Comparison of ENCODE assay signal across 15 cellular contexts in genomic region chr3:32897202-32897601, GRCh38. TPM values are rescaled to one million over a fixed set of nuclear protein-coding genes. Genes with fewer than 3 reads are reported as not detected.
DNase-seq lines count a peak whose midpoint lies in the region; ATAC-seq and TF ChIP-seq lines count a peak whose summit lies in the region.
"Had no signal": no experiment of that assay in that cellular context is flagged by ENCODE, and none has a peak within 500 bp of the region (broad histone marks: within the 10 kb centered on the region; RNA-seq: fewer than 3 reads in every experiment).

No MANE protein-coding gene starts in this region.

- H3F3A ChIP-seq in GM23338 (replicated peaks; ENCODE audit: low read depth) (peaks cover 69% of the 10 kb centered on the region), smooth muscle cell (ENCODE audit: low read depth) (no peaks in the 10 kb centered on the region)

- 96% methylated on average over 5 of the region's 5 CpGs for WGBS in smooth muscle cell (ENCODE audit: low lambda C conversion rate)

- H3K4me3 ChIP-seq in GM23338 (no peak overlapping the region), smooth muscle cell (no peak overlapping the region)
- H3K4me3 ChIP-seq: A549 had no signal

- no peak overlapping the region for H3K9ac ChIP-seq in smooth muscle cell (ENCODE audit: low read depth)

- peaks cover 56% of the 10 kb centered on the region for H3K27me3 Mint-ChIP-seq in GM23338 (ENCODE audit: insufficient read depth, low read depth, poor library complexity)

- H3K9me3 Mint-ChIP-seq in GM23338: peaks cover 12% of the 10 kb centered on the region
- H3K9me3 Mint-ChIP-seq: CD4-positive, alpha-beta memory T cell had no signal

- TF ChIP-seq CTCF in GM23338 (conservative IDR thresholded peaks at IDR 0.05; ENCODE audit: low read depth in 2 of 2) (no peak), smooth muscle cell (IDR thresholded peaks at IDR 0.05; ENCODE audit: borderline replicate concordance, insufficient read depth, poor library complexity, severe bottlenecking) (no peak)

- no peak for DNase-seq in GM23338 (ENCODE audit: low spot score)
- DNase-seq in M059J (ENCODE audit: low read depth): peak; percentile 50
- peak; percentile 32 for DNase-seq in glomerular visceral epithelial cell (ENCODE audit: extremely low spot score)
- DNase-seq in renal cortical epithelial cell (ENCODE audit: low read depth): peak; percentile 86
- DNase-seq in smooth muscle cell (lab: John Stamatoyannopoulos, UW; ENCODE audit: unreplicated experiment): no peak
- DNase-seq in hippocampal formation (lab: John Stamatoyannopoulos, UW): no peak
- no peak for DNase-seq in effector CD8-positive, alpha-beta T cell (lab: John Stamatoyannopoulos, UW)
- DNase-seq: BE2C; CD4-positive, alpha-beta memory T cell; DMS79 treated with DMSO at 0.1 percent for 48 hours; EL; H7 had no signal

- no peaks in the 10 kb centered on the region for H3K27me3 ChIP-seq in GM23338 (ENCODE audit: insufficient read depth)
- H3K27me3 ChIP-seq in smooth muscle cell (ENCODE audit: low read depth): no peaks in the 10 kb centered on the region
- H3K27me3 ChIP-seq: BE2C had no signal

- H3K4me2 ChIP-seq in GM23338 (no peak overlapping the region), smooth muscle cell (no peak overlapping the region)
- H3K4me2 ChIP-seq: A549 had no signal

- H3K4me3 Mint-ChIP-seq in GM23338: no peak overlapping the region
- H3K4me3 Mint-ChIP-seq: CD4-positive, alpha-beta memory T cell had no signal

- no peak for ATAC-seq in GM23338

- no peaks in the 10 kb centered on the region for H3K9me3 ChIP-seq in smooth muscle cell (replicated peaks; ENCODE audit: low read depth)
- H3K9me3 ChIP-seq: A549, BE2C had no signal

- H3K4me1 Mint-ChIP-seq in GM23338: peaks cover 66% of the 10 kb centered on the region

- H3K27ac ChIP-seq in GM23338 (ENCODE audit: low read depth) (peak overlapping the region; percentile 66), smooth muscle cell (ENCODE audit: low read depth) (no peak overlapping the region)
- H3K27ac ChIP-seq: A549, C4-2B had no signal

- no peaks in the 10 kb centered on the region for H3K9me2 ChIP-seq in GM23338 (ENCODE audit: insufficient read depth)

- peaks cover 78% of the 10 kb centered on the region for H3K36me3 Mint-ChIP-seq in GM23338 (ENCODE audit: low read depth)
- H3K36me3 Mint-ChIP-seq: CD4-positive, alpha-beta memory T cell had no signal

- peaks cover 66% of the 10 kb centered on the region for H4K20me1 ChIP-seq in GM23338 (replicated peaks; ENCODE audit: insufficient read depth)
- no peaks in the 10 kb centered on the region for H4K20me1 ChIP-seq in smooth muscle cell (ENCODE audit: low read depth)

- H3K4me1 ChIP-seq in GM23338 (ENCODE audit: insufficient read depth) (peaks cover 47% of the 10 kb centered on the region), smooth muscle cell (ENCODE audit: low read depth) (peaks cover 8% of the 10 kb centered on the region)
- H3K4me1 ChIP-seq: A549, BE2C had no signal

- no peak overlapping the region for H3K27ac Mint-ChIP-seq in GM23338
- H3K27ac Mint-ChIP-seq: CD4-positive, alpha-beta memory T cell had no signal

- H3K36me3 ChIP-seq in GM23338 (ENCODE audit: insufficient read depth): peaks cover 30% of the 10 kb centered on the region
- no peaks in the 10 kb centered on the region for H3K36me3 ChIP-seq in smooth muscle cell (ENCODE audit: low read depth)
- H3K36me3 ChIP-seq: BE2C had no signal

- H2AFZ ChIP-seq in GM23338 (no peak overlapping the region), smooth muscle cell (ENCODE audit: low read depth) (no peak overlapping the region)

- H3K79me2 ChIP-seq in GM23338 (replicated peaks; ENCODE audit: insufficient read depth) (peaks cover 60% of the 10 kb centered on the region), smooth muscle cell (ENCODE audit: low read depth) (no peaks in the 10 kb centered on the region)

TF ChIP-seq in GM23338, 12 proteins besides CTCF, POLR2A, EP300 and RAD21:
- TF ChIP-seq POLR2AphosphoS5 (IDR thresholded peaks at IDR 0.05; ENCODE audit: low read depth) (peak; percentile 25; the same call in 1 of the 2 replicates), ZNF462 (CRISPR knock-in tag; IDR thresholded peaks at IDR 0.05) (no peak), NANOG (IDR thresholded peaks at IDR 0.05; ENCODE audit: borderline replicate concordance) (no peak), ETS1 (IDR thresholded peaks at IDR 0.05) (no peak), STAT1 (IDR thresholded peaks at IDR 0.05; ENCODE audit: unreplicated experiment) (no peak)

RNA-seq across cellular contexts. Expression of gene CCR4, which starts 54.2 kb away (rescaled TPM):
- total RNA-seq in GM23338 (2014; rRNA removed; shearing (Covaris generic)): 0.35 and 0.39 TPM in 2 replicates
- polyA plus RNA-seq in GM23338 (2016; fragmentation: Nextera tagmentation; extraction: Ambion mirVana): 0.10 TPM in 1 of 2 replicates, not detected in the other
- 0.10 TPM in 1 of 2 replicates, not detected in the other for total RNA-seq in M059J (2014; rRNA removed; shearing (Covaris generic))
- total RNA-seq in renal cortical epithelial cell: not detected in 2 replicates
- not detected in 2 replicates for total RNA-seq in smooth muscle cell
- 0.13 TPM in 1 of 2 replicates, not detected in the other for polyA plus RNA-seq in smooth muscle cell
- total RNA-seq: H7 had no signal
- polyA plus RNA-seq: A549, AG04450 had no signal

Comparison
In these comparisons a context has a peak if more than half of its experiments do, and no peak if none do; other contexts are left out.
1. DNase-seq: peak in M059J (single experiment), glomerular visceral epithelial cell (single experiment) and renal cortical epithelial cell (single experiment); none in GM23338 (single experiment), smooth muscle cell (single experiment), hippocampal formation (0 of 2) and effector CD8-positive, alpha-beta T cell (single experiment).